16 cellular contexts compared by ENCODE assay signal in genomic region chr14:70171719-70172118, GRCh38. TPM values are rescaled to one million over a fixed set of nuclear protein-coding genes. Genes with fewer than 3 reads are reported as not detected.
"Had no signal": no experiment of that assay in that cellular context is flagged by ENCODE, and none has a peak within 500 bp of the region (broad histone marks: within the 10 kb centered on the region; RNA-seq: fewer than 3 reads in every experiment).

No MANE protein-coding gene starts in this region.

- H3K4me3 Mint-ChIP-seq: activated naive CD4-positive, alpha-beta T cell treated with anti-CD3 and anti-CD28 coated beads, Interleukin-2, amount 10 ng/mL, durations not matched to agents 7 days and 5 days; activated T-helper 17 cell treated with anti-CD3 and anti-CD28 coated beads, Interleukin-2, amount 50 U/mL, for 72 hours; endodermal cell; neural crest cell; T-helper 2 cell treated with Interferon-gamma antibody and Interleukin-4, amounts not matched to agents 5 μg/mL and 100 μg/mL, for 36 hours had no signal

- DNase-seq: activated CD4-positive, alpha-beta T cell treated with anti-CD3 and anti-CD28 coated beads for 1 hour; activated CD4-positive, alpha-beta T cell treated with anti-CD3 and anti-CD28 coated beads, Interleukin-2, amount 50 U/mL, for 4 hours; activated naive CD4-positive, alpha-beta T cell treated with anti-CD3 and anti-CD28 coated beads, Interleukin-2, amount 10 ng/mL, durations not matched to agents 7 days and 5 days; endodermal cell; gastrocnemius medialis; left colon; lower lobe of right lung; midbrain; stomach; testis; upper lobe of left lung had no signal

- H3K36me3 Mint-ChIP-seq: activated naive CD4-positive, alpha-beta T cell treated with anti-CD3 and anti-CD28 coated beads, Interleukin-2, amount 10 ng/mL, durations not matched to agents 7 days and 5 days had no signal

- H3K9me3 Mint-ChIP-seq: activated naive CD4-positive, alpha-beta T cell treated with anti-CD3 and anti-CD28 coated beads, Interleukin-2, amount 10 ng/mL, durations not matched to agents 7 days and 5 days; activated T-helper 17 cell treated with anti-CD3 and anti-CD28 coated beads, Interleukin-2, amount 50 U/mL, for 72 hours; endodermal cell; T-helper 2 cell treated with Interferon-gamma antibody and Interleukin-4, amounts not matched to agents 5 μg/mL and 100 μg/mL, for 36 hours had no signal

- ATAC-seq: activated T-helper 17 cell treated with anti-CD3 and anti-CD28 coated beads, Interleukin-2, amount 50 U/mL, for 72 hours; gastrocnemius medialis; left colon; lower lobe of right lung; sciatic nerve had no signal

- H3K27ac Mint-ChIP-seq: activated naive CD4-positive, alpha-beta T cell treated with anti-CD3 and anti-CD28 coated beads, Interleukin-2, amount 10 ng/mL, durations not matched to agents 7 days and 5 days; activated T-helper 17 cell treated with anti-CD3 and anti-CD28 coated beads, Interleukin-2, amount 50 U/mL, for 72 hours; endodermal cell; T-helper 2 cell treated with Interferon-gamma antibody and Interleukin-4, amounts not matched to agents 5 μg/mL and 100 μg/mL, for 36 hours had no signal

- H3K4me1 Mint-ChIP-seq: activated naive CD4-positive, alpha-beta T cell treated with anti-CD3 and anti-CD28 coated beads, Interleukin-2, amount 10 ng/mL, durations not matched to agents 7 days and 5 days; activated T-helper 17 cell treated with anti-CD3 and anti-CD28 coated beads, Interleukin-2, amount 50 U/mL, for 72 hours; endodermal cell; neural crest cell had no signal

RNA-seq across cellular contexts. Expression of gene SLC8A3, which starts 17.0 kb away (rescaled TPM):
- total RNA-seq: bronchial epithelial cell had no signal
